In genomic region chr4:113979973-113980615, GRCh38 we compare ENCODE assay signal across 8 cellular contexts. TPM values are rescaled to one million over a fixed set of nuclear protein-coding genes. Genes with fewer than 3 reads are reported as not detected.
DNase-seq lines count a peak whose midpoint lies in the region; ATAC-seq and TF ChIP-seq lines count a peak whose summit lies in the region.

No MANE protein-coding gene starts in this region.

- CTCF ChIA-PET in CD8-positive, alpha-beta memory T cell (lab: Charles Lee) = no interaction called here

- TF ChIP-seq CTCF in esophagus squamous epithelium (IDR thresholded peaks at IDR 0.05) (no peak), neural progenitor cell (IDR thresholded peaks at IDR 0.05) (no peak)

- H3F3A ChIP-seq in neural progenitor cell (ENCODE audit: low read depth) = peaks cover 7% of the 10 kb centered on the region

- H3K36me3 Mint-ChIP-seq in CD8-positive, alpha-beta memory T cell = no peaks in the 10 kb centered on the region
- no peaks in the 10 kb centered on the region for H3K36me3 Mint-ChIP-seq in neural progenitor cell

- WGBS in esophagus squamous epithelium, 2 donors = 3 to 4% methylated on average over 10 of the region's 10 CpGs

- POLR2A ChIA-PET in CD8-positive, alpha-beta memory T cell (lab: Charles Lee) = no interaction called here

- H4K20me1 ChIP-seq in neural progenitor cell (ENCODE audit: low read depth) = no peaks in the 10 kb centered on the region

- peaks cover 11% of the 10 kb centered on the region for H3K27me3 ChIP-seq in CD8-positive, alpha-beta memory T cell (ENCODE audit: insufficient read depth, low read length, poor library complexity, severe bottlenecking)
- H3K27me3 ChIP-seq in esophagus squamous epithelium (no peaks in the 10 kb centered on the region), neural progenitor cell (peaks cover 36% of the 10 kb centered on the region)

- intact Hi-C loops in esophagus squamous epithelium (cut with DNase I) = no loop called here

- peaks cover 22 to 24% (median 22%) of the 10 kb centered on the region in 3 donors for H3K4me1 Mint-ChIP-seq in CD8-positive, alpha-beta memory T cell
- H3K4me1 Mint-ChIP-seq in neural progenitor cell = peaks cover 6% of the 10 kb centered on the region

- peak overlapping the region; percentile 46 for H3K4me3 ChIP-seq in CD8-positive, alpha-beta memory T cell (ENCODE audit: low read length)
- H3K4me3 ChIP-seq in SK-N-MC = peak overlapping the region; percentile 77
- peak overlapping the region; percentile 67 to 84 (median 74) for H3K4me3 ChIP-seq in esophagus squamous epithelium
- peak overlapping the region; percentile 71 for H3K4me3 ChIP-seq in neural progenitor cell

- H3K27me3 Mint-ChIP-seq in CD8-positive, alpha-beta memory T cell = peaks cover 22 to 54% of the 10 kb centered on the region in 2 donors
- peaks cover 14% of the 10 kb centered on the region for H3K27me3 Mint-ChIP-seq in neural progenitor cell (ENCODE audit: insufficient read depth, low read depth)

- no peak for TF ChIP-seq POLR2A in esophagus squamous epithelium (IDR thresholded peaks at IDR 0.05)

- H3K27ac ChIP-seq in CD8-positive, alpha-beta memory T cell (ENCODE audit: low read depth, low read length) = no peak overlapping the region
- H3K27ac ChIP-seq in SK-N-MC = no peak overlapping the region
- peak overlapping the region; percentile 85 to 91 (median 90) for H3K27ac ChIP-seq in esophagus squamous epithelium
- H3K27ac ChIP-seq in neural progenitor cell = no peak overlapping the region

- no peak for DNase-seq in CD8-positive, alpha-beta memory T cell
- no peak for DNase-seq in SK-N-MC (ENCODE audit: low read depth, low spot score)
- DNase-seq in esophagus squamous epithelium (lab: John Stamatoyannopoulos, UW) = no peak
- DNase-seq in neural progenitor cell (ENCODE audit: low spot score) = no peak
- DNase-seq in SHP77 treated with DMSO at 0.1 percent for 48 hours (lab: John Stamatoyannopoulos, UW) = no peak
- no peak for DNase-seq in NCI-H1694 (lab: John Stamatoyannopoulos, UW)

- peak overlapping the region; percentile 96 for H3K4me2 ChIP-seq in neural progenitor cell

- H3K9ac ChIP-seq in SK-N-MC (ENCODE audit: insufficient read length) (no peak overlapping the region), neural progenitor cell (no peak overlapping the region)

- peak overlapping the region; percentile 92 for H2AFZ ChIP-seq in neural progenitor cell (replicated peaks)

- no peaks in the 10 kb centered on the region for H3K4me1 ChIP-seq in CD8-positive, alpha-beta memory T cell (ENCODE audit: insufficient read depth, low read length)
- H3K4me1 ChIP-seq in esophagus squamous epithelium (peaks cover 0 to 61% (median 8%) of the 10 kb centered on the region in 3 donors), neural progenitor cell (peaks cover 6% of the 10 kb centered on the region)

- H3K9me3 ChIP-seq in CD8-positive, alpha-beta memory T cell (ENCODE audit: low read length) = no peaks in the 10 kb centered on the region
- H3K9me3 ChIP-seq in SK-N-MC (ENCODE audit: low read depth, low read length) (no peaks in the 10 kb centered on the region; the same call in 1 of the 2 replicates), esophagus squamous epithelium (no peaks in the 10 kb centered on the region), neural progenitor cell (ENCODE audit: low read depth) (no peaks in the 10 kb centered on the region)

- ATAC-seq in HG02840 (IDR thresholded peaks at IDR 0.05; ENCODE audit: low FRiP score, unreplicated experiment) = no peak
- ATAC-seq in GM19397 (IDR thresholded peaks at IDR 0.05; ENCODE audit: unreplicated experiment) = no peak

- H3K9me3 Mint-ChIP-seq in CD8-positive, alpha-beta memory T cell = peaks cover 0 to 2% (median 0%) of the 10 kb centered on the region in 5 donors
- peaks cover 3% of the 10 kb centered on the region for H3K9me3 Mint-ChIP-seq in neural progenitor cell

- peak overlapping the region; percentile 75 to 89 (median 84) for H3K4me3 Mint-ChIP-seq in CD8-positive, alpha-beta memory T cell
- peak overlapping the region; percentile 91 for H3K4me3 Mint-ChIP-seq in neural progenitor cell

- H3K36me3 ChIP-seq in CD8-positive, alpha-beta memory T cell (ENCODE audit: insufficient read depth, low read length) = no peaks in the 10 kb centered on the region
- H3K36me3 ChIP-seq in SK-N-MC (ENCODE audit: insufficient read depth, low read length) (no peaks in the 10 kb centered on the region), esophagus squamous epithelium (no peaks in the 10 kb centered on the region), neural progenitor cell (no peaks in the 10 kb centered on the region)

- H3K79me2 ChIP-seq in neural progenitor cell (ENCODE audit: low read depth) = no peaks in the 10 kb centered on the region

- peak overlapping the region in 4 of 8 donors; percentile 33 to 81 (median 52) for H3K27ac Mint-ChIP-seq in CD8-positive, alpha-beta memory T cell
- no peak overlapping the region for H3K27ac Mint-ChIP-seq in neural progenitor cell

RNA-seq across cellular contexts. Expression of gene ARSJ, which starts 0.6 kb away (rescaled TPM):
- not detected for total RNA-seq in CD8-positive, alpha-beta memory T cell
- 0.37 TPM for polyA plus RNA-seq in CD8-positive, alpha-beta memory T cell
- total RNA-seq in esophagus squamous epithelium (10 to 100 TPM in 1 of 4 donors, 1 to 10 TPM in 3; 2.7 to 10.3 (median 5.8) TPM), neural progenitor cell (ENCODE audit: low replicate concordance) (0.25 and 0.28 TPM in 2 replicates)

Comparison
In these comparisons a context has a peak if more than half of its experiments do, and no peak if none do; other contexts are left out.
1. H3K27ac ChIP-seq: peak in esophagus squamous epithelium (4 of 4); none in CD8-positive, alpha-beta memory T cell (single experiment), SK-N-MC (single experiment) and neural progenitor cell (single experiment).
2. Peak in every context shown above with its lines, with median percentiles within 50 percentile points of each other: H3K4me3 ChIP-seq.